Comparison of ENCODE assay signal across 8 cellular contexts in the genomic region with DNA sequence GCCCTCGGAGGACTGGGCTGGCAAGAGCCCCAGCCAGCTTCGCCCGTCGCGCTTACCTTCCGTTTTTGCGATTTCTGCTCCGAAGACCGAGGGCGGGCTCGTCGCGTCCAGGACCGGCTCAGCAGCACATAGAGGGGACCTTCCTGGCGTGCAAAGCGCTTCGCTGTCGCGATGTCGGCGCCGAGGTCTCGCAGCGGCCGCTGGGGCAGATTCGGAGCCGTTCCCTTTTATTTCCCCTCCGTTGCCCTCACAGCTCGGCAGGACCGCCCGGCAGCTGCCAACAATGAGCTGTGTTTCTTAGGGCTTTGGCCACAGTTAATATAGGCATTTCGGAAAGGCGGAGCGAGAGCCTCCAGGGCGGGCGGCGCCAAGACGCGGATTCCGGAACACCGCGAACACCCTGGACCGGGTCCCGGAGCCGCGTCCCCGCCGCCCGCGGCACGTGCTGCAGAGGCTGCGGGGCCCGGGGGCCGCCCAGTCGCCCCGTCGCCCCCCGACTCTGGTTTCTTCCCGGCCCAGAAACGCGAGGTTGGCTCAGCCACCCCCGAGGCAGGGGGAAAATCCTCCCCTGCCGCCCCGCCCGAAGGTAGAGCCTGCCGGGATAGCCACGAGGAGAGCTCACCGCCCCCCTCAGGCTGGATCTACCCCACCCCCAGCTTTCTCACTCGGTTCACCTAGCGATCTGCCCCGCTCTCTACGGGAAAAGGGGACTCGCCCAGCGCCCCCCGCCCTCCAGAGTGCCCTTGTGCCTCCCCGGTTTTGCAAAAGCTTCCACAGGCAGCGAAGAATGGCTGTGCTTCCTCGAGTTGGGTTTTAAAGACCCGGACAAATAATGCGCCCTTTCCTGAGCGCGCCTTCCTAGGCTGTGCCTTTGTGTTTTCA. TPM values are rescaled to one million over a fixed set of nuclear protein-coding genes. Genes with fewer than 3 reads are reported as not detected.
DNase-seq lines count a peak whose midpoint lies in the region; ATAC-seq and TF ChIP-seq lines count a peak whose summit lies in the region.

A gene with protein sequence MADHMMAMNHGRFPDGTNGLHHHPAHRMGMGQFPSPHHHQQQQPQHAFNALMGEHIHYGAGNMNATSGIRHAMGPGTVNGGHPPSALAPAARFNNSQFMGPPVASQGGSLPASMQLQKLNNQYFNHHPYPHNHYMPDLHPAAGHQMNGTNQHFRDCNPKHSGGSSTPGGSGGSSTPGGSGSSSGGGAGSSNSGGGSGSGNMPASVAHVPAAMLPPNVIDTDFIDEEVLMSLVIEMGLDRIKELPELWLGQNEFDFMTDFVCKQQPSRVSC (minus strand): TSS at position 292 of the 882 bp plus-strand sequence. CDS start 704 bp downstream, outside the sequence.

- H3K36me3 ChIP-seq in PC-9 (ENCODE audit: low read depth): peaks cover 23% of the 10 kb centered on the region
- H3K36me3 ChIP-seq in muscle layer of colon (ENCODE audit: insufficient read depth, low read length): peaks cover 17% of the 10 kb centered on the region

- peaks cover 20 to 22% (median 21%) of the 10 kb centered on the region in 3 donors for H3K4me1 Mint-ChIP-seq in IgD-negative memory B cell

- no peaks in the 10 kb centered on the region for H3K27me3 ChIP-seq in PC-9 (ENCODE audit: insufficient read depth, low read depth)
- H3K27me3 ChIP-seq in muscle layer of colon (ENCODE audit: control insufficient read depth in 1 of 2, insufficient read depth in 2 of 2, low read length in 2 of 2): no peaks in the 10 kb centered on the region

- no peaks in the 10 kb centered on the region for H3K9me3 Mint-ChIP-seq in IgD-negative memory B cell

- DNase-seq in DMS114 treated with DMSO at 0.1 percent for 48 hours (lab: John Stamatoyannopoulos, UW; ENCODE audit: unreplicated experiment) (peak; percentile 76), PC-9 (peak; percentile 88 to 90), erythroblast (lab: John Stamatoyannopoulos, UW) (peak; percentile 96 to 97)
- peak; percentile 97 for DNase-seq in activated T-cell treated with anti-CD3 and anti-CD28 coated beads, Interleukin-2, amount 50 U/mL, for 1 hour
- DNase-seq in stimulated activated CD8-positive, alpha-beta memory T cell treated with anti-CD3 and anti-CD28 coated beads, Interleukin-7, amount 100 ng/mL, for 1 hour (ENCODE audit: low read depth in 2 of 2): peak; percentile 87 to 89

- H3K27ac ChIP-seq in PC-9 (peak within 1 kb of the TSS; percentile 94), muscle layer of colon (ENCODE audit: low read depth, low read length) (peak within 1 kb of the TSS; percentile 99)

- H2AFZ ChIP-seq in PC-9: peak within 1 kb of the TSS; percentile 91

- peaks cover 23% of the 10 kb centered on the region for H4K20me1 ChIP-seq in PC-9 (ENCODE audit: insufficient read depth)

- H3K9me2 ChIP-seq in PC-9 (ENCODE audit: insufficient read depth): no peaks in the 10 kb centered on the region

- peak within 1 kb of the TSS; percentile 94 for H3K4me2 ChIP-seq in PC-9

- 0 out of 2 replicates have a peak, but pooled peaks have one; percentile 17 for TF ChIP-seq CTCF in PC-9 (conservative IDR thresholded peaks at IDR 0.05)

- POLR2A ChIA-PET in PC-9 (lab: Charles Lee; ENCODE audit: unreplicated experiment): interaction anchor here (0.5 to 2.1 kb wide), 22 partner anchors 10 to 1412 kb away, joined by 3 to 35 read pairs (median 6); no protein-coding TSS in a partner anchor

- TF ChIP-seq POLR2A in erythroblast (IDR thresholded peaks at IDR 0.05; ENCODE audit: low read length): peak; percentile 100

- peak within 1 kb of the TSS; percentile 97 for H3K9ac ChIP-seq in muscle layer of colon (ENCODE audit: low read length)

- peaks cover 47% of the 10 kb centered on the region for H3K79me2 ChIP-seq in PC-9 (ENCODE audit: low read depth)

- CTCF ChIA-PET in PC-9 (lab: Charles Lee): interaction anchor here (0.5 to 0.6 kb wide), 2 partner anchors 221 to 522 kb away, joined by 3 to 5 read pairs; no protein-coding TSS in a partner anchor

- peaks cover 60% of the 10 kb centered on the region for H3K4me1 ChIP-seq in PC-9 (replicated peaks; ENCODE audit: insufficient read depth)
- peaks cover 33% of the 10 kb centered on the region for H3K4me1 ChIP-seq in muscle layer of colon (ENCODE audit: insufficient read depth, low read length)

- H3K4me3 ChIP-seq in PC-9: peak within 1 kb of the TSS; percentile 89
- peak within 1 kb of the TSS; percentile 90 to 97 for H3K4me3 ChIP-seq in muscle layer of colon (ENCODE audit: low read depth in 1 of 2, low read length in 2 of 2)

- ATAC-seq in GM21529 (IDR thresholded peaks at IDR 0.05; ENCODE audit: unreplicated experiment): peak; percentile 68

- peak within 1 kb of the TSS; percentile 98 to 100 (median 99) for H3K4me3 Mint-ChIP-seq in IgD-negative memory B cell

- H3K9me3 ChIP-seq in PC-9 (ENCODE audit: insufficient read depth, low read depth) (no peaks in the 10 kb centered on the region), muscle layer of colon (ENCODE audit: low read length) (no peaks in the 10 kb centered on the region)

- no TSS peak for BruUV-seq in PC-9 (replicated peaks; lab: Mats Ljungman, UMichigan)

- peak within 1 kb of the TSS; percentile 94 to 100 (median 95) for H3K27ac Mint-ChIP-seq in IgD-negative memory B cell

- H3K36me3 Mint-ChIP-seq in IgD-negative memory B cell: peaks cover 2% of the 10 kb centered on the region

- H3F3A ChIP-seq in PC-9 (ENCODE audit: insufficient read depth, low read depth): peaks cover 68% of the 10 kb centered on the region

- intact Hi-C loops in PC-9 (cut with micrococcal nuclease; ENCODE audit: unreplicated experiment): loop anchor here (1.0 to 10.0 kb wide), 11 partner anchors 62 to 1090 kb away; no protein-coding TSS in a partner anchor

- H3K27me3 Mint-ChIP-seq in IgD-negative memory B cell: no peaks in the 10 kb centered on the region

RNA-seq across cellular contexts. Expression of the gene that starts here (rescaled TPM):
- polyA plus RNA-seq in IgD-negative memory B cell: 15.8 TPM
- 47.0 and 54.0 TPM in 2 replicates for total RNA-seq in PC-9 (2021)

Comparison
In these comparisons a context has a peak if more than half of its experiments do, and no peak if none do; other contexts are left out.
1. Peak in every context shown above with its lines: DNase-seq, ATAC-seq, H3K4me3 ChIP-seq and H3K27ac ChIP-seq.